Comparison of ENCODE assay signal across 13 cellular contexts in genomic region chr10:78817804-78818203, GRCh38.
DNase-seq lines count a peak whose midpoint lies in the region; ATAC-seq and TF ChIP-seq lines count a peak whose summit lies in the region.
"Had no signal": no experiment of that assay in that cellular context is flagged by ENCODE, and none has a peak within 500 bp of the region (broad histone marks: within the 10 kb centered on the region; RNA-seq: fewer than 3 reads in every experiment).

No MANE protein-coding gene starts in this region.

- TF ChIP-seq CTCF in brain (conservative IDR thresholded peaks at IDR 0.05) (no peak), nephron (IDR thresholded peaks at IDR 0.05; ENCODE audit: unreplicated experiment in 3 of 3) (no peak), smooth muscle cell (IDR thresholded peaks at IDR 0.05; ENCODE audit: borderline replicate concordance, insufficient read depth, poor library complexity, severe bottlenecking) (no peak)

- H3K4me3 Mint-ChIP-seq in brain (no peak overlapping the region), nephron (no peak overlapping the region)
- H3K4me3 Mint-ChIP-seq: CD4-positive, CD25-positive, alpha-beta regulatory T cell had no signal

- H3K9me3 Mint-ChIP-seq in brain (no peaks in the 10 kb centered on the region), nephron (peaks cover 3% of the 10 kb centered on the region)

- H3K36me3 ChIP-seq in H7 (replicated peaks; ENCODE audit: control insufficient read depth, insufficient read depth, low read length) (no peaks in the 10 kb centered on the region), smooth muscle cell (ENCODE audit: low read depth) (no peaks in the 10 kb centered on the region), HAP-1 (replicated peaks) (no peaks in the 10 kb centered on the region)
- H3K36me3 ChIP-seq: BLaER1 treated with 17β-estradiol and CSF1 and Interleukin-3, amounts not matched to agents 10 nM and 100 nM had no signal

- in situ Hi-C loops in HAP-1 (cut with MboI; ENCODE audit: low sequenced_read_pairs): no loop called here

- ATAC-seq in GM19452 (IDR thresholded peaks at IDR 0.05; ENCODE audit: unreplicated experiment): no peak
- ATAC-seq: GM12878, K562 had no signal

- WGBS in smooth muscle cell (ENCODE audit: low lambda C conversion rate): 87% methylated on average over 3 of the region's 3 CpGs

- H3K27me3 Mint-ChIP-seq in brain (no peaks in the 10 kb centered on the region), nephron (ENCODE audit: low read depth) (peaks cover 7% of the 10 kb centered on the region)

- peak overlapping the region; percentile 44 for H2AFZ ChIP-seq in smooth muscle cell (ENCODE audit: low read depth)

- H4K20me1 ChIP-seq in smooth muscle cell (ENCODE audit: low read depth): no peaks in the 10 kb centered on the region
- H4K20me1 ChIP-seq: BLaER1 treated with 17β-estradiol and CSF1 and Interleukin-3, amounts not matched to agents 10 nM and 100 nM had no signal

- H3K9me3 ChIP-seq in smooth muscle cell (replicated peaks; ENCODE audit: low read depth) (no peaks in the 10 kb centered on the region), HAP-1 (no peaks in the 10 kb centered on the region)

- H3K4me1 ChIP-seq in smooth muscle cell (ENCODE audit: low read depth) (peaks cover 4% of the 10 kb centered on the region), HAP-1 (no peaks in the 10 kb centered on the region)

- no peaks in the 10 kb centered on the region for H3K27me3 ChIP-seq in H7 (ENCODE audit: control insufficient read depth, insufficient read depth, low read length)
- no peaks in the 10 kb centered on the region for H3K27me3 ChIP-seq in smooth muscle cell (ENCODE audit: low read depth)
- H3K27me3 ChIP-seq in HAP-1 (ENCODE audit: low read depth): peaks cover 5% of the 10 kb centered on the region; the same call in 1 of the 2 replicates
- H3K27me3 ChIP-seq: BLaER1 treated with 17β-estradiol and CSF1 and Interleukin-3, amounts not matched to agents 10 nM and 100 nM had no signal

- no peaks in the 10 kb centered on the region for H3F3A ChIP-seq in smooth muscle cell (ENCODE audit: low read depth)

- DNase-seq in H7 (peak; percentile 37), smooth muscle cell (lab: John Stamatoyannopoulos, UW; ENCODE audit: unreplicated experiment) (no peak), DMS114 treated with DMSO at 0.1 percent for 48 hours (lab: John Stamatoyannopoulos, UW; ENCODE audit: unreplicated experiment) (no peak), NCI-H1694 treated with DMSO at 0.1 percent for 48 hours (lab: John Stamatoyannopoulos, UW) (no peak), HAP-1 (ENCODE audit: low spot score in 2 of 2) (no peak)
- DNase-seq: ACHN; CD4-positive, CD25-positive, alpha-beta regulatory T cell had no signal

- H3K27ac Mint-ChIP-seq in brain (peak overlapping the region in 3 of 5 experiments; percentile 32 to 76 (median 54)), nephron (peak overlapping the region; percentile 85 to 89 (median 89))
- H3K27ac Mint-ChIP-seq: CD4-positive, CD25-positive, alpha-beta regulatory T cell had no signal

- no peak overlapping the region for H3K27ac ChIP-seq in smooth muscle cell (ENCODE audit: low read depth)
- H3K27ac ChIP-seq: BLaER1 treated with 17β-estradiol and CSF1 and Interleukin-3, amounts not matched to agents 10 nM and 100 nM had no signal

- no peaks in the 10 kb centered on the region for H3K79me2 ChIP-seq in smooth muscle cell (ENCODE audit: low read depth)

- H3K9ac ChIP-seq in smooth muscle cell (ENCODE audit: low read depth): no peak overlapping the region
- H3K9ac ChIP-seq: BLaER1 treated with 17β-estradiol and CSF1 and Interleukin-3, amounts not matched to agents 10 nM and 100 nM had no signal

- H3K4me2 ChIP-seq in smooth muscle cell: no peak overlapping the region

- H3K36me3 Mint-ChIP-seq in brain (no peaks in the 10 kb centered on the region), nephron (ENCODE audit: low read depth) (no peaks in the 10 kb centered on the region)
- H3K36me3 Mint-ChIP-seq: CD4-positive, CD25-positive, alpha-beta regulatory T cell had no signal

- H3K4me1 Mint-ChIP-seq in brain (peaks cover 29% of the 10 kb centered on the region), nephron (peaks cover 34% of the 10 kb centered on the region)
- H3K4me1 Mint-ChIP-seq: CD4-positive, CD25-positive, alpha-beta regulatory T cell had no signal

- H3K4me3 ChIP-seq in H7 (ENCODE audit: insufficient read depth, low read depth, low read length) (no peak overlapping the region), smooth muscle cell (no peak overlapping the region), HAP-1 (no peak overlapping the region)
- H3K4me3 ChIP-seq: BLaER1 treated with 17β-estradiol and CSF1 and Interleukin-3, amounts not matched to agents 10 nM and 100 nM; GM12878; K562 had no signal
